ENCODE assay signal across 1 cellular context in the genomic region with DNA sequence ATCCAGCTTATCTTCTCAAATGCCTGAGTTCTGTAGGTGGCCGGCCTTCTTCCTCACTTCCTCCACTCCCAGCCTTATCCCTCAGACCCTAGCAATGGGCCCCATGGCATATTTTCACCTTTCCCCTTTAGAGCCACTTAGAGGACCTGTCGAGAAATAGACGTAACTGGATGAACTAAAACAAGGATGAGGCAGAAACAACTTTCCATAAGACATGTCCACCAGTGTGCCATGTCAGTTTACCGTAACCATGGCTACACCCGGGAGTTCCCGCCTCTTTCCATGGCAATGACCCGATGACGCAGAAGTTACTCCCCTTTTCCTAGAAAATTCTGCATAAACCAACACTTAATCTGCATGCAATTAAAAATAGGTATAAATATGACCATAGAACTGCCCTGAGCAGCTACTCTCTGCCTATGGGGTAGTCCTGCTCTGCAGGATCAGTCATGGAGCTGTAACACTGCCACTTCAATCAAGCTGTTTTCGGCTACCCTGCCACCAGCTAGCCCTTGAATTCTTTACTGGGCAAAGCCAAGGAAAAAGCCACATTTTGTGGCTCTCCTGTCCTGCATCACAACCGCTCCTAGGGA.
A peak's percentile ranks its signal among the peaks of the same experiment; 100 is the strongest.
TF ChIP-seq lines count a peak whose summit lies in the region.

No MANE protein-coding gene starts in this region.

TF ChIP-seq in K562, 482 proteins besides CTCF, POLR2A, EP300 and RAD21 (continued from another document and continues in another):
- TF ChIP-seq NUFIP1 (IDR thresholded peaks at IDR 0.05; ENCODE audit: partially characterized antibody) (no peak), THRAP3 (IDR thresholded peaks at IDR 0.05; ENCODE audit: borderline replicate concordance) (no peak), ZBTB12 (CRISPR knock-in tag; IDR thresholded peaks at IDR 0.05) (no peak), DLX4 (CRISPR knock-in tag; IDR thresholded peaks at IDR 0.05) (no peak), TAF7 (tag; IDR thresholded peaks at IDR 0.05) (no peak), NONO (IDR thresholded peaks at IDR 0.05; ENCODE audit: low read depth in 2 of 2, low read length in 1 of 2) (no peak), ZNF75A (CRISPR knock-in tag; IDR thresholded peaks at IDR 0.05) (no peak), ZNF239 (CRISPR knock-in tag; IDR thresholded peaks at IDR 0.05) (no peak), RBM22 (IDR thresholded peaks at IDR 0.05; ENCODE audit: low read depth, low read length, poor library complexity, severe bottlenecking) (no peak), ASH1L (IDR thresholded peaks at IDR 0.05; ENCODE audit: borderline replicate concordance, low read depth, partially characterized antibody) (no peak), NFRKB (IDR thresholded peaks at IDR 0.05; ENCODE audit: low read depth) (no peak), SAP30 (IDR thresholded peaks at IDR 0.05; ENCODE audit: borderline replicate concordance, insufficient read depth, low read depth, low read length, poor library complexity, severe bottlenecking) (no peak), ZNF12 (CRISPR knock-in tag; IDR thresholded peaks at IDR 0.05) (peak; percentile 97), KDM1A (IDR thresholded peaks at IDR 0.05) (no peak; a peak in 1 of 4 replicates), HDAC2 (IDR thresholded peaks at IDR 0.05) (no peak), HDAC1 (IDR thresholded peaks at IDR 0.05) (0 out of 4 replicates have a peak, but pooled peaks of 1 of the 2 experiments have one; percentile 7), ATF2 (CRISPR knock-in tag; IDR thresholded peaks at IDR 0.05) (no peak), HMGXB4 (CRISPR knock-in tag; IDR thresholded peaks at IDR 0.05) (no peak), CC2D1A (IDR thresholded peaks at IDR 0.05) (no peak), RBFOX2 (IDR thresholded peaks at IDR 0.05; ENCODE audit: low read depth, low read length) (no peak), SFPQ (IDR thresholded peaks at IDR 0.05; ENCODE audit: low read depth, low read length) (no peak), KDM5B (IDR thresholded peaks at IDR 0.05; ENCODE audit: insufficient replicate concordance, low read depth, low read length) (peak; percentile 88), CREB1 (IDR thresholded peaks at IDR 0.05) (peak; percentile 15; the same call in 1 of the 2 replicates), CREB1 (CRISPR knock-in tag; IDR thresholded peaks at IDR 0.05) (peak; percentile 44; the same call in 1 of the 2 replicates), TEAD2 (tag; IDR thresholded peaks at IDR 0.05) (no peak), CGGBP1 (CRISPR knock-in tag; IDR thresholded peaks at IDR 0.05) (no peak), CXXC5 (CRISPR knock-in tag; IDR thresholded peaks at IDR 0.05) (no peak), KLF6 (CRISPR knock-in tag; IDR thresholded peaks at IDR 0.05; ENCODE audit: borderline replicate concordance) (no peak), RBM14 (IDR thresholded peaks at IDR 0.05; ENCODE audit: borderline replicate concordance, insufficient read depth, low read depth, low read length) (no peak), GTF2F1 (IDR thresholded peaks at IDR 0.05; ENCODE audit: low read depth, low read length) (no peak), TCFL5 (CRISPR knock-in tag; conservative IDR thresholded peaks at IDR 0.05) (no peak), TAL1 (IDR thresholded peaks at IDR 0.05) (no peak), ZNF57 (CRISPR knock-in tag; IDR thresholded peaks at IDR 0.05) (no peak), FIP1L1 (IDR thresholded peaks at IDR 0.05; ENCODE audit: low read depth, low read length, poor library complexity, severe bottlenecking) (no peak), DDX20 (tag; IDR thresholded peaks at IDR 0.05; ENCODE audit: low read depth) (no peak), ZNF274 (IDR thresholded peaks at IDR 0.05; ENCODE audit: borderline replicate concordance, low read depth, low read length) (no peak), SIN3B (IDR thresholded peaks at IDR 0.05; ENCODE audit: low read depth) (no peak), ZNF436 (CRISPR knock-in tag; IDR thresholded peaks at IDR 0.05) (no peak), MAFF (IDR thresholded peaks at IDR 0.05; ENCODE audit: low read length) (no peak), PML (IDR thresholded peaks at IDR 0.05; ENCODE audit: low read length) (peak; percentile 36; the same call in 1 of the 2 replicates)
- TF ChIP-seq, protein P1, sequence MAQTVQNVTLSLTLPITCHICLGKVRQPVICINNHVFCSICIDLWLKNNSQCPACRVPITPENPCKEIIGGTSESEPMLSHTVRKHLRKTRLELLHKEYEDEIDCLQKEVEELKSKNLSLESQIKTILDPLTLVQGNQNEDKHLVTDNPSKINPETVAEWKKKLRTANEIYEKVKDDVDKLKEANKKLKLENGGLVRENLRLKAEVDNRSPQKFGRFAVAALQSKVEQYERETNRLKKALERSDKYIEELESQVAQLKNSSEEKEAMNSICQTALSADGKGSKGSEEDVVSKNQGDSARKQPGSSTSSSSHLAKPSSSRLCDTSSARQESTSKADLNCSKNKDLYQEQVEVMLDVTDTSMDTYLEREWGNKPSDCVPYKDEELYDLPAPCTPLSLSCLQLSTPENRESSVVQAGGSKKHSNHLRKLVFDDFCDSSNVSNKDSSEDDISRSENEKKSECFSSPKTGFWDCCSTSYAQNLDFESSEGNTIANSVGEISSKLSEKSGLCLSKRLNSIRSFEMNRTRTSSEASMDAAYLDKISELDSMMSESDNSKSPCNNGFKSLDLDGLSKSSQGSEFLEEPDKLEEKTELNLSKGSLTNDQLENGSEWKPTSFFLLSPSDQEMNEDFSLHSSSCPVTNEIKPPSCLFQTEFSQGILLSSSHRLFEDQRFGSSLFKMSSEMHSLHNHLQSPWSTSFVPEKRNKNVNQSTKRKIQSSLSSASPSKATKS (CRISPR knock-in tag; IDR thresholded peaks at IDR 0.05) = no peak
- TF ChIP-seq, protein P2, sequence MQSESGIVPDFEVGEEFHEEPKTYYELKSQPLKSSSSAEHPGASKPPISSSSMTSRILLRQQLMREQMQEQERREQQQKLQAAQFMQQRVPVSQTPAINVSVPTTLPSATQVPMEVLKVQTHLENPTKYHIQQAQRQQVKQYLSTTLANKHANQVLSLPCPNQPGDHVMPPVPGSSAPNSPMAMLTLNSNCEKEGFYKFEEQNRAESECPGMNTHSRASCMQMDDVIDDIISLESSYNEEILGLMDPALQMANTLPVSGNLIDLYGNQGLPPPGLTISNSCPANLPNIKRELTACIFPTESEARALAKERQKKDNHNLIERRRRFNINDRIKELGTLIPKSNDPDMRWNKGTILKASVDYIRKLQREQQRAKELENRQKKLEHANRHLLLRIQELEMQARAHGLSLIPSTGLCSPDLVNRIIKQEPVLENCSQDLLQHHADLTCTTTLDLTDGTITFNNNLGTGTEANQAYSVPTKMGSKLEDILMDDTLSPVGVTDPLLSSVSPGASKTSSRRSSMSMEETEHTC (IDR thresholded peaks at IDR 0.05) = no peak
- TF ChIP-seq, protein P3, sequence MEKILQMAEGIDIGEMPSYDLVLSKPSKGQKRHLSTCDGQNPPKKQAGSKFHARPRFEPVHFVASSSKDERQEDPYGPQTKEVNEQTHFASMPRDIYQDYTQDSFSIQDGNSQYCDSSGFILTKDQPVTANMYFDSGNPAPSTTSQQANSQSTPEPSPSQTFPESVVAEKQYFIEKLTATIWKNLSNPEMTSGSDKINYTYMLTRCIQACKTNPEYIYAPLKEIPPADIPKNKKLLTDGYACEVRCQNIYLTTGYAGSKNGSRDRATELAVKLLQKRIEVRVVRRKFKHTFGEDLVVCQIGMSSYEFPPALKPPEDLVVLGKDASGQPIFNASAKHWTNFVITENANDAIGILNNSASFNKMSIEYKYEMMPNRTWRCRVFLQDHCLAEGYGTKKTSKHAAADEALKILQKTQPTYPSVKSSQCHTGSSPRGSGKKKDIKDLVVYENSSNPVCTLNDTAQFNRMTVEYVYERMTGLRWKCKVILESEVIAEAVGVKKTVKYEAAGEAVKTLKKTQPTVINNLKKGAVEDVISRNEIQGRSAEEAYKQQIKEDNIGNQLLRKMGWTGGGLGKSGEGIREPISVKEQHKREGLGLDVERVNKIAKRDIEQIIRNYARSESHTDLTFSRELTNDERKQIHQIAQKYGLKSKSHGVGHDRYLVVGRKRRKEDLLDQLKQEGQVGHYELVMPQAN (IDR thresholded peaks at IDR 0.05; ENCODE audit: borderline replicate concordance) = no peak; the same call in 1 of the 2 replicates
- TF ChIP-seq, protein P4, sequence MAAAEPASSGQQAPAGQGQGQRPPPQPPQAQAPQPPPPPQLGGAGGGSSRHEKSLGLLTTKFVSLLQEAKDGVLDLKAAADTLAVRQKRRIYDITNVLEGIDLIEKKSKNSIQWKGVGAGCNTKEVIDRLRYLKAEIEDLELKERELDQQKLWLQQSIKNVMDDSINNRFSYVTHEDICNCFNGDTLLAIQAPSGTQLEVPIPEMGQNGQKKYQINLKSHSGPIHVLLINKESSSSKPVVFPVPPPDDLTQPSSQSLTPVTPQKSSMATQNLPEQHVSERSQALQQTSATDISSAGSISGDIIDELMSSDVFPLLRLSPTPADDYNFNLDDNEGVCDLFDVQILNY (CRISPR knock-in tag; IDR thresholded peaks at IDR 0.05) = no peak
- TF ChIP-seq, protein P5, sequence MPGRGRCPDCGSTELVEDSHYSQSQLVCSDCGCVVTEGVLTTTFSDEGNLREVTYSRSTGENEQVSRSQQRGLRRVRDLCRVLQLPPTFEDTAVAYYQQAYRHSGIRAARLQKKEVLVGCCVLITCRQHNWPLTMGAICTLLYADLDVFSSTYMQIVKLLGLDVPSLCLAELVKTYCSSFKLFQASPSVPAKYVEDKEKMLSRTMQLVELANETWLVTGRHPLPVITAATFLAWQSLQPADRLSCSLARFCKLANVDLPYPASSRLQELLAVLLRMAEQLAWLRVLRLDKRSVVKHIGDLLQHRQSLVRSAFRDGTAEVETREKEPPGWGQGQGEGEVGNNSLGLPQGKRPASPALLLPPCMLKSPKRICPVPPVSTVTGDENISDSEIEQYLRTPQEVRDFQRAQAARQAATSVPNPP (IDR thresholded peaks at IDR 0.05; ENCODE audit: borderline replicate concordance, insufficient read depth, insufficient read length) = no peak
- TF ChIP-seq, protein P6, sequence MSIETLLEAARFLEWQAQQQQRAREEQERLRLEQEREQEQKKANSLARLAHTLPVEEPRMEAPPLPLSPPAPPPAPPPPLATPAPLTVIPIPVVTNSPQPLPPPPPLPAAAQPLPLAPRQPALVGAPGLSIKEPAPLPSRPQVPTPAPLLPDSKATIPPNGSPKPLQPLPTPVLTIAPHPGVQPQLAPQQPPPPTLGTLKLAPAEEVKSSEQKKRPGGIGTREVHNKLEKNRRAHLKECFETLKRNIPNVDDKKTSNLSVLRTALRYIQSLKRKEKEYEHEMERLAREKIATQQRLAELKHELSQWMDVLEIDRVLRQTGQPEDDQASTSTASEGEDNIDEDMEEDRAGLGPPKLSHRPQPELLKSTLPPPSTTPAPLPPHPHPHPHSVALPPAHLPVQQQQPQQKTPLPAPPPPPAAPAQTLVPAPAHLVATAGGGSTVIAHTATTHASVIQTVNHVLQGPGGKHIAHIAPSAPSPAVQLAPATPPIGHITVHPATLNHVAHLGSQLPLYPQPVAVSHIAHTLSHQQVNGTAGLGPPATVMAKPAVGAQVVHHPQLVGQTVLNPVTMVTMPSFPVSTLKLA (conservative IDR thresholded peaks at IDR 0.05) = peak in 1 of 2 experiments; percentile 29; a peak in 2 of 4 replicates
